ENCODE assay signal across 26 cellular contexts in the genomic region with DNA sequence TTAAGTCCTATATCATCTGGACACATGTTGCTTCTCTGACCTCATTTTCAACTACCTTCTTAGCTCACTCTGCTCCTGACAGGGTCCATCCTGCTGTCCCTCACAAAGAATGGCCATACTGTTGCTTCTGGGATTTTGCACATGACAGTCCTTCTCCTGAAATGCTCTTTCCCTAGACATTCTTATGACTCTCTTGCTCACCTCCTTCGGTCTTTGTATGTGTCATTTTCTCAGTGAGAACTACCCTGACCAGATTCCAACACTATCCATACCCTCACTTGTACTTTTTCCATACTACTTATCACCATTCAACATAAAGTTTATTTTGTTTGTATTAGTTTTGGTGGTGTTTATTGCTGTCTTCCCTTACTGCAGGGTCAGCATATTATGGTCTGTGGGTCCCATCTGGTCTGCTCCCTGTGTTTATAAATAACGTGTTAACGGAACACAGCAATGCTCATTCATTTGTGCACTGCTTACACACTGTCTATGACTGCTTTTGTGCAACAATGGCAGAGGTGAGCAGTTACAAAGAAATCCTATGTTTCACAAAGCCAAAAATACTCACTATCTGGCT.
"Had no signal": no experiment of that assay in that cellular context is flagged by ENCODE, and none has a peak within 500 bp of the region (broad histone marks: within the 10 kb centered on the region; RNA-seq: fewer than 3 reads in every experiment).

No MANE protein-coding gene starts in this region.

- ATAC-seq: heart right ventricle; left cardiac atrium; left lung; naive thymus-derived CD8-positive, alpha-beta T cell; psoas muscle; right cardiac atrium had no signal

- H3K36me3 ChIP-seq: colonic mucosa, esophagus muscularis mucosa, heart right ventricle, left lung, stomach, thyroid gland had no signal

- H3K4me1 ChIP-seq: colonic mucosa, esophagus muscularis mucosa, left lung, psoas muscle, stomach, thyroid gland had no signal

- H3K27ac Mint-ChIP-seq: dendritic cell treated with granulocyte-macrophage colony-stimulating factor and Interleukin-4, amounts not matched to agents 40 ng/mL and 50 ng/mL, for 4 days; naive thymus-derived CD8-positive, alpha-beta T cell; nephron progenitor cell; type B pancreatic cell had no signal

- FAIRE-seq: endothelial cell of umbilical vein, islet of Langerhans had no signal

- H3K4me3 Mint-ChIP-seq: dendritic cell treated with granulocyte-macrophage colony-stimulating factor and Interleukin-4, amounts not matched to agents 40 ng/mL and 50 ng/mL, for 4 days; naive thymus-derived CD8-positive, alpha-beta T cell; nephron progenitor cell; type B pancreatic cell had no signal

- H3K27ac ChIP-seq: colonic mucosa, esophagus muscularis mucosa, heart right ventricle, left lung, psoas muscle, skin epidermis, stomach, thyroid gland had no signal

- H3K4me3 ChIP-seq: colonic mucosa, esophagus muscularis mucosa, heart right ventricle, left lung, psoas muscle, skin epidermis, stomach, thyroid gland had no signal

- DNase-seq: colonic mucosa; effector CD8-positive, alpha-beta T cell; foreskin melanocyte; glutamatergic neuron; heart right ventricle; hippocampal formation; left cardiac atrium; left lung; mesendoderm; midbrain; naive thymus-derived CD8-positive, alpha-beta T cell; nephron progenitor cell; nucleus accumbens; psoas muscle; right cardiac atrium; stimulated activated CD4-positive, alpha-beta T cell treated with anti-CD3 and anti-CD28 coated beads, Interleukin-15, amount 100 ng/mL, for 24 hours; stimulated activated CD4-positive, alpha-beta T cell treated with anti-CD3 and anti-CD28 coated beads, Interleukin-2, amount 100 ng/mL, for 48 hours; stimulated activated naive CD4-positive, alpha-beta T cell treated with Interleukin-2 at 50 U/mL for 16 hours; stomach; thyroid gland had no signal

- H3K36me3 Mint-ChIP-seq: naive thymus-derived CD8-positive, alpha-beta T cell; type B pancreatic cell had no signal

- H3K9me3 ChIP-seq: colonic mucosa, esophagus muscularis mucosa, heart right ventricle, left lung, psoas muscle, stomach, thyroid gland had no signal

- H3K4me1 Mint-ChIP-seq: naive thymus-derived CD8-positive, alpha-beta T cell had no signal

- H3K27me3 ChIP-seq: colonic mucosa, esophagus muscularis mucosa, heart right ventricle, left lung, stomach, thyroid gland had no signal

- H3K9me3 Mint-ChIP-seq: dendritic cell treated with granulocyte-macrophage colony-stimulating factor and Interleukin-4, amounts not matched to agents 40 ng/mL and 50 ng/mL, for 4 days; nephron progenitor cell; type B pancreatic cell had no signal

- H3K27me3 Mint-ChIP-seq: dendritic cell treated with granulocyte-macrophage colony-stimulating factor and Interleukin-4, amounts not matched to agents 40 ng/mL and 50 ng/mL, for 4 days had no signal
